ENCODE assay signal across 13 cellular contexts in genomic region chr20:63565699-63566335, GRCh38.
DNase-seq lines count a peak whose midpoint lies in the region; ATAC-seq and TF ChIP-seq lines count a peak whose summit lies in the region.
"Had no signal": no experiment of that assay in that cellular context is flagged by ENCODE, and none has a peak within 500 bp of the region (broad histone marks: within the 10 kb centered on the region; RNA-seq: fewer than 3 reads in every experiment).

No MANE protein-coding gene starts in this region.

- ATAC-seq in RWPE2 (ENCODE audit: low read depth), result no peak
- ATAC-seq: GM23338 had no signal

- POLR2A ChIA-PET in HEK293 (lab: Yijun Ruan, JAX), result no interaction called here

- no peaks in the 10 kb centered on the region for H3K27me3 ChIP-seq in RWPE2 (ENCODE audit: insufficient read depth, poor library complexity, severe bottlenecking)
- H3K27me3 ChIP-seq: SJSA1 had no signal

- H3K4me1 ChIP-seq in HEK293 (ENCODE audit: control insufficient read depth, insufficient read depth, low read length) (no peaks in the 10 kb centered on the region), RWPE2 (ENCODE audit: insufficient read depth, poor library complexity, severe bottlenecking) (no peaks in the 10 kb centered on the region)
- H3K4me1 ChIP-seq: SJSA1 had no signal

- no peaks in the 10 kb centered on the region for H3K9me3 ChIP-seq in HEK293 (ENCODE audit: control insufficient read depth, insufficient read depth, low read depth, low read length)
- no peaks in the 10 kb centered on the region for H3K9me3 ChIP-seq in RWPE2 (ENCODE audit: severe bottlenecking)
- H3K9me3 ChIP-seq: BLaER1, SJSA1 had no signal

- H3K27ac ChIP-seq in HEK293 (ENCODE audit: extremely low read depth, low read depth, low read length), result no peak overlapping the region
- H3K27ac ChIP-seq in RWPE2 (ENCODE audit: poor library complexity, severe bottlenecking), result no peak overlapping the region
- H3K27ac ChIP-seq: BLaER1, SJSA1 had no signal

- H3K36me3 ChIP-seq in HEK293 (ENCODE audit: control insufficient read depth in 2 of 2, insufficient read depth in 1 of 2, low read length in 2 of 2) (peaks cover 0 to 29% of the 10 kb centered on the region in 2 experiments; a peak in 1 of 3 replicates), RWPE2 (ENCODE audit: low read depth) (peaks cover 44% of the 10 kb centered on the region)
- H3K36me3 ChIP-seq: BLaER1 had no signal

- DNase-seq in RWPE2 (ENCODE audit: low spot score) (peak; percentile 88), DMS153 treated with DMSO at 0.1 percent for 48 hours (lab: John Stamatoyannopoulos, UW; ENCODE audit: unreplicated experiment) (no peak)
- no peak for DNase-seq in stimulated activated CD4-positive, alpha-beta T cell treated with anti-CD3 and anti-CD28 coated beads, Interleukin-4, amount 100 ng/mL, for 24 hours
- DNase-seq: CD4-positive, alpha-beta memory T cell; DMS153; HCEC 1CT; NCI-H1092 treated with DMSO at 0.1 percent for 48 hours; NCI-H1694 treated with DMSO at 0.1 percent for 48 hours; NCI-H748 treated with DMSO at 0.1 percent for 48 hours had no signal

- TF ChIP-seq CTCF in HEK293 (tag by site-specific recombination; IDR thresholded peaks at IDR 0.05) (no peak), RWPE2 (IDR thresholded peaks at IDR 0.05; ENCODE audit: poor library complexity, severe bottlenecking) (no peak)

- CTCF ChIA-PET in HEK293 (lab: Yijun Ruan, JAX), result no interaction called here

- H3K4me3 ChIP-seq in HEK293 (ENCODE audit: low read depth, low read length) (no peak overlapping the region), RWPE2 (ENCODE audit: severe bottlenecking) (no peak overlapping the region)
- H3K4me3 ChIP-seq: BLaER1, GM23338, SJSA1 had no signal

TF ChIP-seq in HEK293, 187 proteins besides CTCF, POLR2A, EP300 and RAD21:
- TF ChIP-seq ZSCAN16 (tag by site-specific recombination; IDR thresholded peaks at IDR 0.05), result no peak
- TF ChIP-seq HIC1 (tag by site-specific recombination; IDR thresholded peaks at IDR 0.05), result 0 out of 2 replicates have a peak, but pooled peaks have one; percentile 18
- no peak for TF ChIP-seq HOXA7 (CRISPR knock-in tag; IDR thresholded peaks at IDR 0.05; ENCODE audit: borderline replicate concordance)
